10 cellular contexts compared by ENCODE assay signal in genomic region chr15:68644088-68644904, GRCh38.
DNase-seq lines count a peak whose midpoint lies in the region; ATAC-seq and TF ChIP-seq lines count a peak whose summit lies in the region.
"Had no signal": no experiment of that assay in that cellular context is flagged by ENCODE, and none has a peak within 500 bp of the region (broad histone marks: within the 10 kb centered on the region; RNA-seq: fewer than 3 reads in every experiment).

No MANE protein-coding gene starts in this region.

- no peak overlapping the region for H3K4me3 ChIP-seq in coronary artery
- H3K4me3 ChIP-seq in CD8-positive, alpha-beta memory T cell (ENCODE audit: low read length), result no peak overlapping the region
- H3K4me3 ChIP-seq in uterus, result no peak overlapping the region

- no peaks in the 10 kb centered on the region for H3K9me3 ChIP-seq in CD8-positive, alpha-beta memory T cell (ENCODE audit: low read length)
- H3K9me3 ChIP-seq in uterus, result no peaks in the 10 kb centered on the region

- H3K27me3 Mint-ChIP-seq in CD8-positive, alpha-beta memory T cell, result peaks cover 8 to 9% of the 10 kb centered on the region in 2 donors

- DNase-seq in CD1c-positive myeloid dendritic cell (ENCODE audit: extremely low spot score), result peak; percentile 16
- DNase-seq in LHCN-M2 (ENCODE audit: low read depth), result peak; percentile 79
- DNase-seq in coronary artery (ENCODE audit: low spot score), result peak; percentile 46
- peak; percentile 50 for DNase-seq in non-pigmented ciliary epithelial cell (ENCODE audit: low read depth)
- DNase-seq in CD8-positive, alpha-beta memory T cell, result no peak
- no peak for DNase-seq in uterus
- DNase-seq: activated naive CD4-positive, alpha-beta T cell treated with Interleukin-2 at 50 U/mL for 16 hours had no signal

- no peak for TF ChIP-seq POLR2A in uterus (IDR thresholded peaks at IDR 0.05)

- no peaks in the 10 kb centered on the region for H3K4me1 ChIP-seq in CD8-positive, alpha-beta memory T cell (ENCODE audit: insufficient read depth, low read length)
- H3K4me1 ChIP-seq in uterus, result peaks cover 0 to 5% of the 10 kb centered on the region in 2 donors

- no peaks in the 10 kb centered on the region for H3K9me3 Mint-ChIP-seq in CD8-positive, alpha-beta memory T cell
- H3K9me3 Mint-ChIP-seq: stimulated activated memory B cell treated with anti-CD40 and anti-IgM and Interleukin-4, amounts not matched to agents 10 μg/mL and 1 μg/mL and 100 μg/mL, for 72 hours had no signal

- no peaks in the 10 kb centered on the region for H3K36me3 ChIP-seq in CD8-positive, alpha-beta memory T cell (ENCODE audit: insufficient read depth, low read length)
- H3K36me3 ChIP-seq in uterus, result no peaks in the 10 kb centered on the region

- H3K4me1 Mint-ChIP-seq in CD8-positive, alpha-beta memory T cell, result no peaks in the 10 kb centered on the region
- H3K4me1 Mint-ChIP-seq: stimulated activated memory B cell treated with anti-CD40 and anti-IgM and Interleukin-4, amounts not matched to agents 10 μg/mL and 1 μg/mL and 100 μg/mL, for 72 hours had no signal

- CTCF ChIA-PET in CD8-positive, alpha-beta memory T cell (lab: Charles Lee), result no interaction called here

- no peak overlapping the region for H3K27ac ChIP-seq in coronary artery
- no peak overlapping the region for H3K27ac ChIP-seq in CD8-positive, alpha-beta memory T cell (ENCODE audit: low read depth, low read length)
- peak overlapping the region in 1 of 2 donors; percentile 34 for H3K27ac ChIP-seq in uterus

- intact Hi-C loops in uterus (cut with DNase I; ENCODE audit: low total_unique reads), result no loop called here

- TF ChIP-seq CTCF in coronary artery (IDR thresholded peaks at IDR 0.05), result no peak
- no peak for TF ChIP-seq CTCF in uterus (IDR thresholded peaks at IDR 0.05)

- no peak overlapping the region for H3K4me3 Mint-ChIP-seq in CD8-positive, alpha-beta memory T cell
- H3K4me3 Mint-ChIP-seq: stimulated activated memory B cell treated with anti-CD40 and anti-IgM and Interleukin-4, amounts not matched to agents 10 μg/mL and 1 μg/mL and 100 μg/mL, for 72 hours had no signal

- no peaks in the 10 kb centered on the region for H3K36me3 Mint-ChIP-seq in CD8-positive, alpha-beta memory T cell
- H3K36me3 Mint-ChIP-seq: stimulated activated memory B cell treated with anti-CD40 and anti-IgM and Interleukin-4, amounts not matched to agents 10 μg/mL and 1 μg/mL and 100 μg/mL, for 72 hours had no signal

- no peak for ATAC-seq in HG02571 (IDR thresholded peaks at IDR 0.05; ENCODE audit: unreplicated experiment)
- no peak for ATAC-seq in GM19455 (IDR thresholded peaks at IDR 0.05; ENCODE audit: unreplicated experiment)
- ATAC-seq: stimulated activated memory B cell treated with anti-CD40 and anti-IgM and Interleukin-4, amounts not matched to agents 10 μg/mL and 1 μg/mL and 100 μg/mL, for 72 hours had no signal

- H3K27ac Mint-ChIP-seq in CD8-positive, alpha-beta memory T cell, result no peak overlapping the region
- H3K27ac Mint-ChIP-seq: stimulated activated memory B cell treated with anti-CD40 and anti-IgM and Interleukin-4, amounts not matched to agents 10 μg/mL and 1 μg/mL and 100 μg/mL, for 72 hours had no signal

- POLR2A ChIA-PET in CD8-positive, alpha-beta memory T cell (lab: Charles Lee), result no interaction called here

- H3K27me3 ChIP-seq in CD8-positive, alpha-beta memory T cell (ENCODE audit: insufficient read depth, low read length, poor library complexity, severe bottlenecking), result no peaks in the 10 kb centered on the region
- no peaks in the 10 kb centered on the region for H3K27me3 ChIP-seq in uterus

Comparison
In these comparisons a context has a peak if more than half of its experiments do, and no peak if none do; other contexts are left out.
1. DNase-seq: peak in CD1c-positive myeloid dendritic cell (single experiment), LHCN-M2 (single experiment), coronary artery (single experiment) and non-pigmented ciliary epithelial cell (single experiment); none in CD8-positive, alpha-beta memory T cell (0 of 5) and uterus (0 of 2).